In the genomic region with DNA sequence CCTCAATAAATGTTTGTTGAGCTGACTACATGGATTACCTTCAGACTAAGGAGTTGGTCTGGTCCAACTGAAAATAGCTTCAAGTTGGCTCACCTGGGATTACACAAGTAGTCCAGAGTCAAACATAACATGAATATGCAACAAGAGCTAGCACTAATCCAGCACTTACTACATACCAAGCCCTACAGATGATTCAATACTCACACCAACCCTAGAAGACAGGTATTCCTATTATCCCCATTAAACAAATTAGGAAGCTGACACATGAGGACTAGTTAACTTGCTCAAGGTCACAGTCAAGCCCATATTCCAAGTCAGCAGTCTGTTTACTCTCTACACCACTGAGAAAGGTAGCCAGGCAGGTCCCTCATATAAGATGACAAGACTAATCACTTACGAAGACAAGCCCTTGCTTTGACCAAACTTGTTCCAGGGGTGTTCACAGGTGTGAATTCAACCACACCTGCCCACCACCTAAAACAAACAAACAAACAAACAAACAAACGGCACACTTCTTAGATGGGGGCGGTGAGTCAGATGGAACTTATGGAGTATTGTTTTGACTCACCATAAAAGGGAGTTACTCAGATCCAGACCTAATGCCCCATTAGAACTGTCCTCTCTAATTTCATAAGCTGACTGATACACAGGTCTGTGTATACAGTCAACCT, we compare ENCODE assay signal across 1 cellular context.
TF ChIP-seq lines count a peak whose summit lies in the region.

No MANE protein-coding gene starts in this region.

TF ChIP-seq in GM12878, 131 proteins besides CTCF, POLR2A, EP300 and RAD21 (continues in another document):
- TF ChIP-seq, protein P1, sequence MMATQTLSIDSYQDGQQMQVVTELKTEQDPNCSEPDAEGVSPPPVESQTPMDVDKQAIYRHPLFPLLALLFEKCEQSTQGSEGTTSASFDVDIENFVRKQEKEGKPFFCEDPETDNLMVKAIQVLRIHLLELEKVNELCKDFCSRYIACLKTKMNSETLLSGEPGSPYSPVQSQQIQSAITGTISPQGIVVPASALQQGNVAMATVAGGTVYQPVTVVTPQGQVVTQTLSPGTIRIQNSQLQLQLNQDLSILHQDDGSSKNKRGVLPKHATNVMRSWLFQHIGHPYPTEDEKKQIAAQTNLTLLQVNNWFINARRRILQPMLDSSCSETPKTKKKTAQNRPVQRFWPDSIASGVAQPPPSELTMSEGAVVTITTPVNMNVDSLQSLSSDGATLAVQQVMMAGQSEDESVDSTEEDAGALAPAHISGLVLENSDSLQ (IDR thresholded peaks at IDR 0.05): no peak
- no peak for TF ChIP-seq PAX8 (IDR thresholded peaks at IDR 0.05)
- no peak for TF ChIP-seq RAD51 (IDR thresholded peaks at IDR 0.05)
- 0 out of 4 replicates have a peak, but pooled peaks of 1 of the 2 experiments have one; percentile 43 for TF ChIP-seq ETV6 (conservative IDR thresholded peaks at IDR 0.05 in 1 of 2, IDR thresholded peaks at IDR 0.05 in 1 of 2; ENCODE audit: borderline replicate concordance in 1 of 2, low read depth in 1 of 2)
- no peak for TF ChIP-seq SREBF1 (IDR thresholded peaks at IDR 0.05; ENCODE audit: low read length)
- TF ChIP-seq MEF2A (IDR thresholded peaks at IDR 0.05; ENCODE audit: insufficient read depth, low read depth, low read length): 0 out of 2 replicates have a peak, but pooled peaks have one; percentile 64
- no peak for TF ChIP-seq BCLAF1 (IDR thresholded peaks at IDR 0.05)
- 0 out of 2 replicates have a peak, but pooled peaks have one; percentile 27 for TF ChIP-seq NR2F1 (conservative IDR thresholded peaks at IDR 0.05)
- peak; percentile 60; the same call in 1 of the 2 replicates for TF ChIP-seq PAX5 (IDR thresholded peaks at IDR 0.05; ENCODE audit: borderline replicate concordance, low read depth, low read length)
- TF ChIP-seq FOS (IDR thresholded peaks at IDR 0.05; ENCODE audit: borderline replicate concordance, extremely low read depth, insufficient read length): no peak
- TF ChIP-seq ZNF217 (IDR thresholded peaks at IDR 0.05): 0 out of 2 replicates have a peak, but pooled peaks have one; percentile 60
- peak; percentile 85 for TF ChIP-seq DPF2 (IDR thresholded peaks at IDR 0.05)
- no peak for TF ChIP-seq SMAD5 (IDR thresholded peaks at IDR 0.05; ENCODE audit: low read depth)
- no peak for TF ChIP-seq GABPA (IDR thresholded peaks at IDR 0.05; ENCODE audit: low read depth)
- TF ChIP-seq BMI1 (IDR thresholded peaks at IDR 0.05; ENCODE audit: borderline replicate concordance): peak; percentile 40; the same call in 1 of the 2 replicates
- TF ChIP-seq MYC (IDR thresholded peaks at IDR 0.05; ENCODE audit: insufficient read depth, insufficient read length, insufficient replicate concordance, low read length, severe bottlenecking): no peak
- TF ChIP-seq GATAD2B (conservative IDR thresholded peaks at IDR 0.05; ENCODE audit: low read depth): no peak
- TF ChIP-seq MAX (IDR thresholded peaks at IDR 0.05; ENCODE audit: low read depth, low read length): no peak
- TF ChIP-seq RBBP5 (conservative IDR thresholded peaks at IDR 0.05): no peak
- no peak for TF ChIP-seq SIX5 (IDR thresholded peaks at IDR 0.05; ENCODE audit: low read depth, low read length, severe bottlenecking)
- TF ChIP-seq MYB (IDR thresholded peaks at IDR 0.05; ENCODE audit: borderline replicate concordance, low read depth, low read length): no peak
- TF ChIP-seq HDAC6 (IDR thresholded peaks at IDR 0.05; ENCODE audit: unreplicated experiment): no peak
- peak; percentile 46; the same call in 1 of the 2 replicates for TF ChIP-seq ZBED1 (IDR thresholded peaks at IDR 0.05; ENCODE audit: borderline replicate concordance)
- peak in 1 of 2 experiments; percentile 60 for TF ChIP-seq IKZF2 (IDR thresholded peaks at IDR 0.05)
- 0 out of 2 replicates have a peak, but pooled peaks have one; percentile 60 for TF ChIP-seq TCF3 (IDR thresholded peaks at IDR 0.05; ENCODE audit: borderline replicate concordance, insufficient read depth, low read depth, low read length)
- TF ChIP-seq WRNIP1 (IDR thresholded peaks at IDR 0.05; ENCODE audit: borderline replicate concordance, low read depth, low read length): no peak
- TF ChIP-seq MTA3 (IDR thresholded peaks at IDR 0.05; ENCODE audit: borderline replicate concordance, low read length): no peak
- TF ChIP-seq ZNF384 (IDR thresholded peaks at IDR 0.05; ENCODE audit: borderline replicate concordance, low read depth, low read length): no peak
- TF ChIP-seq JUNB (IDR thresholded peaks at IDR 0.05): peak; percentile 99
- TF ChIP-seq FOXK2 (IDR thresholded peaks at IDR 0.05): no peak
- peak in 1 of 2 experiments; percentile 77; a peak in 1 of 4 replicates for TF ChIP-seq SRF (IDR thresholded peaks at IDR 0.05; ENCODE audit: low read depth in 2 of 2, low read length in 2 of 2)
- TF ChIP-seq NR2C1 (IDR thresholded peaks at IDR 0.05): no peak
- TF ChIP-seq ZNF24 (IDR thresholded peaks at IDR 0.05): no peak
- no peak for TF ChIP-seq CBX5 (IDR thresholded peaks at IDR 0.05; ENCODE audit: low read depth)
- TF ChIP-seq IRF4 (IDR thresholded peaks at IDR 0.05; ENCODE audit: low read depth, low read length): peak; percentile 98
- TF ChIP-seq BACH1 (IDR thresholded peaks at IDR 0.05; ENCODE audit: borderline replicate concordance): peak; percentile 65; the same call in 1 of the 2 replicates
- TF ChIP-seq NFXL1 (IDR thresholded peaks at IDR 0.05; ENCODE audit: borderline replicate concordance): no peak
- TF ChIP-seq YY1 (IDR thresholded peaks at IDR 0.05; ENCODE audit: low read depth, low read length): no peak
- TF ChIP-seq NKRF (conservative IDR thresholded peaks at IDR 0.05): no peak
- no peak for TF ChIP-seq TBL1XR1 (IDR thresholded peaks at IDR 0.05; ENCODE audit: low read depth, low read length)
- TF ChIP-seq TCF12 (IDR thresholded peaks at IDR 0.05; ENCODE audit: low read depth, low read length): no peak
- peak; percentile 82 for TF ChIP-seq MTA2 (IDR thresholded peaks at IDR 0.05; ENCODE audit: low read depth)
- TF ChIP-seq, protein P2, sequence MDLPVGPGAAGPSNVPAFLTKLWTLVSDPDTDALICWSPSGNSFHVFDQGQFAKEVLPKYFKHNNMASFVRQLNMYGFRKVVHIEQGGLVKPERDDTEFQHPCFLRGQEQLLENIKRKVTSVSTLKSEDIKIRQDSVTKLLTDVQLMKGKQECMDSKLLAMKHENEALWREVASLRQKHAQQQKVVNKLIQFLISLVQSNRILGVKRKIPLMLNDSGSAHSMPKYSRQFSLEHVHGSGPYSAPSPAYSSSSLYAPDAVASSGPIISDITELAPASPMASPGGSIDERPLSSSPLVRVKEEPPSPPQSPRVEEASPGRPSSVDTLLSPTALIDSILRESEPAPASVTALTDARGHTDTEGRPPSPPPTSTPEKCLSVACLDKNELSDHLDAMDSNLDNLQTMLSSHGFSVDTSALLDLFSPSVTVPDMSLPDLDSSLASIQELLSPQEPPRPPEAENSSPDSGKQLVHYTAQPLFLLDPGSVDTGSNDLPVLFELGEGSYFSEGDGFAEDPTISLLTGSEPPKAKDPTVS (IDR thresholded peaks at IDR 0.05; ENCODE audit: low read depth, low read length): no peak
- TF ChIP-seq ZBTB40 (IDR thresholded peaks at IDR 0.05; ENCODE audit: borderline replicate concordance): no peak
- TF ChIP-seq, protein P3, sequence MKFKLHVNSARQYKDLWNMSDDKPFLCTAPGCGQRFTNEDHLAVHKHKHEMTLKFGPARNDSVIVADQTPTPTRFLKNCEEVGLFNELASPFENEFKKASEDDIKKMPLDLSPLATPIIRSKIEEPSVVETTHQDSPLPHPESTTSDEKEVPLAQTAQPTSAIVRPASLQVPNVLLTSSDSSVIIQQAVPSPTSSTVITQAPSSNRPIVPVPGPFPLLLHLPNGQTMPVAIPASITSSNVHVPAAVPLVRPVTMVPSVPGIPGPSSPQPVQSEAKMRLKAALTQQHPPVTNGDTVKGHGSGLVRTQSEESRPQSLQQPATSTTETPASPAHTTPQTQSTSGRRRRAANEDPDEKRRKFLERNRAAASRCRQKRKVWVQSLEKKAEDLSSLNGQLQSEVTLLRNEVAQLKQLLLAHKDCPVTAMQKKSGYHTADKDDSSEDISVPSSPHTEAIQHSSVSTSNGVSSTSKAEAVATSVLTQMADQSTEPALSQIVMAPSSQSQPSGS (IDR thresholded peaks at IDR 0.05; ENCODE audit: low read length): peak; percentile 39
- TF ChIP-seq BHLHE40 (IDR thresholded peaks at IDR 0.05; ENCODE audit: borderline replicate concordance in 1 of 2, low read depth in 2 of 2, low read length in 1 of 2): peak; percentile 86 to 93
- TF ChIP-seq RB1 (IDR thresholded peaks at IDR 0.05; ENCODE audit: borderline replicate concordance): no peak
- TF ChIP-seq, protein P4, sequence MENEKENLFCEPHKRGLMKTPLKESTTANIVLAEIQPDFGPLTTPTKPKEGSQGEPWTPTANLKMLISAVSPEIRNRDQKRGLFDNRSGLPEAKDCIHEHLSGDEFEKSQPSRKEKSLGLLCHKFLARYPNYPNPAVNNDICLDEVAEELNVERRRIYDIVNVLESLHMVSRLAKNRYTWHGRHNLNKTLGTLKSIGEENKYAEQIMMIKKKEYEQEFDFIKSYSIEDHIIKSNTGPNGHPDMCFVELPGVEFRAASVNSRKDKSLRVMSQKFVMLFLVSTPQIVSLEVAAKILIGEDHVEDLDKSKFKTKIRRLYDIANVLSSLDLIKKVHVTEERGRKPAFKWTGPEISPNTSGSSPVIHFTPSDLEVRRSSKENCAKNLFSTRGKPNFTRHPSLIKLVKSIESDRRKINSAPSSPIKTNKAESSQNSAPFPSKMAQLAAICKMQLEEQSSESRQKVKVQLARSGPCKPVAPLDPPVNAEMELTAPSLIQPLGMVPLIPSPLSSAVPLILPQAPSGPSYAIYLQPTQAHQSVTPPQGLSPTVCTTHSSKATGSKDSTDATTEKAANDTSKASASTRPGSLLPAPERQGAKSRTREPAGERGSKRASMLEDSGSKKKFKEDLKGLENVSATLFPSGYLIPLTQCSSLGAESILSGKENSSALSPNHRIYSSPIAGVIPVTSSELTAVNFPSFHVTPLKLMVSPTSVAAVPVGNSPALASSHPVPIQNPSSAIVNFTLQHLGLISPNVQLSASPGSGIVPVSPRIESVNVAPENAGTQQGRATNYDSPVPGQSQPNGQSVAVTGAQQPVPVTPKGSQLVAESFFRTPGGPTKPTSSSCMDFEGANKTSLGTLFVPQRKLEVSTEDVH (IDR thresholded peaks at IDR 0.05; ENCODE audit: low read depth, partially characterized antibody): no peak
- TF ChIP-seq BRCA1 (IDR thresholded peaks at IDR 0.05; ENCODE audit: low read depth, low read length): no peak
- no peak for TF ChIP-seq MXI1 (IDR thresholded peaks at IDR 0.05; ENCODE audit: low read depth, low read length)
